16 cellular contexts compared by ENCODE assay signal in genomic region chr10:3533296-3533695, GRCh38.
DNase-seq lines count a peak whose midpoint lies in the region; ATAC-seq and TF ChIP-seq lines count a peak whose summit lies in the region.
"Had no signal": no experiment of that assay in that cellular context is flagged by ENCODE, and none has a peak within 500 bp of the region (broad histone marks: within the 10 kb centered on the region; RNA-seq: fewer than 3 reads in every experiment).

No MANE protein-coding gene starts in this region.

- TF ChIP-seq POLR2A in IMR-90 (IDR thresholded peaks at IDR 0.05; ENCODE audit: low read depth, low read length) = no peak

- peak overlapping the region; percentile 58; the same call in 1 of the 2 replicates for H3K14ac ChIP-seq in IMR-90 (replicated peaks; ENCODE audit: low read depth, low read length)

- peak overlapping the region; percentile 59; the same call in 1 of the 3 replicates for H2BK15ac ChIP-seq in IMR-90 (ENCODE audit: low read depth, low read length)

- no peak overlapping the region for H4K91ac ChIP-seq in IMR-90 (ENCODE audit: insufficient read depth, low read depth, low read length)

- WGBS in IMR-90 (ENCODE audit: extremely low coverage in 2 of 2, insufficient read length in 1 of 2), 2 experiments = no CpG with 5 or more reads among the region's 3 CpGs

- H3K36me3 Mint-ChIP-seq in dendritic cell treated with granulocyte-macrophage colony-stimulating factor and Interleukin-4, amounts not matched to agents 40 ng/mL and 50 ng/mL, for 4 days (ENCODE audit: low read depth) = no peaks in the 10 kb centered on the region
- H3K36me3 Mint-ChIP-seq in nephron progenitor cell (ENCODE audit: low read depth) = no peaks in the 10 kb centered on the region

- H3K4ac ChIP-seq in IMR-90 (ENCODE audit: low read depth, low read length) = no peak overlapping the region; the same call in 1 of the 2 replicates

- peak overlapping the region; percentile 6 for H3K27ac Mint-ChIP-seq in dendritic cell treated with granulocyte-macrophage colony-stimulating factor and Interleukin-4, amounts not matched to agents 40 ng/mL and 50 ng/mL, for 4 days
- H3K27ac Mint-ChIP-seq in nephron progenitor cell = no peak overlapping the region

- no peaks in the 10 kb centered on the region for H3K36me3 ChIP-seq in BLaER1 treated with 17β-estradiol and CSF1 and Interleukin-3, amounts not matched to agents 10 nM and 100 nM
- no peaks in the 10 kb centered on the region for H3K36me3 ChIP-seq in IMR-90 (ENCODE audit: control insufficient read depth, insufficient read depth, low read length)
- no peaks in the 10 kb centered on the region for H3K36me3 ChIP-seq in ascending aorta

- POLR2A ChIA-PET in IMR-90 (lab: Charles Lee; ENCODE audit: unreplicated experiment) = no interaction called here

- no peak overlapping the region for H3K56ac ChIP-seq in IMR-90 (ENCODE audit: extremely low read depth, insufficient read depth, low read length)

- no peak overlapping the region for H2AFZ ChIP-seq in IMR-90 (replicated peaks; ENCODE audit: low read length, poor library complexity)
- H2AFZ ChIP-seq: GM23248 had no signal

- peaks cover 17 to 67% (median 47%) of the 10 kb centered on the region in 10 experiments for H3K4me1 ChIP-seq in BLaER1 treated with 17β-estradiol and CSF1 and Interleukin-3, amounts not matched to agents 10 nM and 100 nM
- H3K4me1 ChIP-seq in IMR-90 (ENCODE audit: control insufficient read depth, insufficient read depth, low read length) (peaks cover 9% of the 10 kb centered on the region; the same call in 1 of the 2 replicates), ascending aorta (peaks cover 0 to 9% of the 10 kb centered on the region in 2 donors)

- peaks cover 6% of the 10 kb centered on the region for H3K4me1 Mint-ChIP-seq in dendritic cell treated with granulocyte-macrophage colony-stimulating factor and Interleukin-4, amounts not matched to agents 40 ng/mL and 50 ng/mL, for 4 days (ENCODE audit: low read depth)
- peaks cover 30% of the 10 kb centered on the region for H3K4me1 Mint-ChIP-seq in nephron progenitor cell

- TF ChIP-seq RAD21 in IMR-90 (IDR thresholded peaks at IDR 0.05; ENCODE audit: low read length) = no peak

- in situ Hi-C loops in IMR-90 (cut with MboI; ENCODE audit: low sequenced_read_pairs) = no loop called here

- H3K9ac ChIP-seq in BLaER1 treated with 17β-estradiol and CSF1 and Interleukin-3, amounts not matched to agents 10 nM and 100 nM = peak overlapping the region in 4 of 11 experiments; percentile 7 to 56 (median 44); a peak in 4 of 22 replicates
- H3K9ac ChIP-seq in IMR-90 (ENCODE audit: low read depth, low read length) = no peak overlapping the region
- H3K9ac ChIP-seq: GM23248 had no signal

- intact Hi-C loops in IMR-90 (cut with micrococcal nuclease) = no loop called here
- intact Hi-C loops in dendritic cell treated with granulocyte-macrophage colony-stimulating factor and Interleukin-4, amounts not matched to agents 40 ng/mL and 50 ng/mL, for 4 days (cut with micrococcal nuclease) = no loop called here
- intact Hi-C loops in left colon (cut with DNase I, micrococcal nuclease) = no loop called here
- intact Hi-C loops in ascending aorta (cut with DNase I) = no loop called here

- no peak overlapping the region for H4K5ac ChIP-seq in IMR-90 (ENCODE audit: low read depth, low read length)

- no peaks in the 10 kb centered on the region for H3K9me3 ChIP-seq in BLaER1 treated with 17β-estradiol and CSF1 and Interleukin-3, amounts not matched to agents 10 nM and 100 nM (replicated peaks in 1 of 11)
- H3K9me3 ChIP-seq in IMR-90 (ENCODE audit: control insufficient read depth, insufficient read depth, low read length) = no peaks in the 10 kb centered on the region
- no peaks in the 10 kb centered on the region for H3K9me3 ChIP-seq in ascending aorta

- no peak overlapping the region for H3K4me3 Mint-ChIP-seq in dendritic cell treated with granulocyte-macrophage colony-stimulating factor and Interleukin-4, amounts not matched to agents 40 ng/mL and 50 ng/mL, for 4 days
- H3K4me3 Mint-ChIP-seq in nephron progenitor cell = no peak overlapping the region

- 0 out of 2 replicates have a peak overlapping the region, but pooled peaks have one; percentile 29 for H3K23ac ChIP-seq in IMR-90 (ENCODE audit: low read depth, low read length)

- 0 out of 2 replicates have a peak overlapping the region, but pooled peaks have one; percentile 45 for H2BK120ac ChIP-seq in IMR-90 (ENCODE audit: low read depth, low read length)

- peak overlapping the region in 8 of 11 experiments; percentile 25 to 59 (median 36); a peak in 13 of 22 replicates for H3K27ac ChIP-seq in BLaER1 treated with 17β-estradiol and CSF1 and Interleukin-3, amounts not matched to agents 10 nM and 100 nM
- no peak overlapping the region for H3K27ac ChIP-seq in IMR-90 (ENCODE audit: insufficient read depth, low read length)
- no peak overlapping the region for H3K27ac ChIP-seq in ascending aorta
- H3K27ac ChIP-seq: GM23248 had no signal

- peaks cover 9% of the 10 kb centered on the region for H3K27me3 Mint-ChIP-seq in dendritic cell treated with granulocyte-macrophage colony-stimulating factor and Interleukin-4, amounts not matched to agents 40 ng/mL and 50 ng/mL, for 4 days
- H3K27me3 Mint-ChIP-seq in nephron progenitor cell (ENCODE audit: low read depth, poor library complexity) = peaks cover 3% of the 10 kb centered on the region

- H3K9me3 Mint-ChIP-seq in dendritic cell treated with granulocyte-macrophage colony-stimulating factor and Interleukin-4, amounts not matched to agents 40 ng/mL and 50 ng/mL, for 4 days = no peaks in the 10 kb centered on the region
- H3K9me3 Mint-ChIP-seq in nephron progenitor cell = no peaks in the 10 kb centered on the region

- no peak overlapping the region for H2BK5ac ChIP-seq in IMR-90 (ENCODE audit: low read depth, low read length, poor library complexity, severe bottlenecking)

- no peaks in the 10 kb centered on the region for H4K20me1 ChIP-seq in BLaER1 treated with 17β-estradiol and CSF1 and Interleukin-3, amounts not matched to agents 10 nM and 100 nM
- no peaks in the 10 kb centered on the region for H4K20me1 ChIP-seq in IMR-90 (ENCODE audit: insufficient read depth, low read length)

- H3K18ac ChIP-seq in IMR-90 (ENCODE audit: low read depth, low read length) = no peak overlapping the region

- CTCF ChIA-PET in IMR-90 (lab: Yijun Ruan, JAX) = no interaction called here

- peak overlapping the region; percentile 78; the same call in 1 of the 2 replicates for H2AK5ac ChIP-seq in IMR-90 (ENCODE audit: low read depth, low read length)

- H3K4me2 ChIP-seq in BLaER1 treated with 17β-estradiol and CSF1 and Interleukin-3, amounts not matched to agents 10 nM and 100 nM = peak overlapping the region; percentile 62 to 86 (median 79)
- H3K4me2 ChIP-seq in IMR-90 (ENCODE audit: low read depth, low read length) = no peak overlapping the region

- ATAC-seq in IMR-90 (ENCODE audit: low read depth) (no peak), left colon (peak; percentile 44), HG03039 (IDR thresholded peaks at IDR 0.05; ENCODE audit: unreplicated experiment) (no peak), GM21737 (IDR thresholded peaks at IDR 0.05; ENCODE audit: unreplicated experiment) (no peak)
- ATAC-seq: HepG2 had no signal

- no peaks in the 10 kb centered on the region for H3K27me3 ChIP-seq in BLaER1 treated with 17β-estradiol and CSF1 and Interleukin-3, amounts not matched to agents 10 nM and 100 nM
- no peaks in the 10 kb centered on the region for H3K27me3 ChIP-seq in IMR-90 (ENCODE audit: control insufficient read depth, insufficient read depth, low read length)
- no peaks in the 10 kb centered on the region for H3K27me3 ChIP-seq in ascending aorta

- TF ChIP-seq CTCF in IMR-90 (conservative IDR thresholded peaks at IDR 0.05; ENCODE audit: low read depth, low read length) = no peak
- no peak for TF ChIP-seq CTCF in nephron progenitor cell (IDR thresholded peaks at IDR 0.05)
- TF ChIP-seq CTCF in ascending aorta (IDR thresholded peaks at IDR 0.05) = no peak

- no TSS peak for BruUV-seq in IMR-90 (replicated peaks; lab: Mats Ljungman, UMichigan)

- H2BK20ac ChIP-seq in IMR-90 (ENCODE audit: low read depth, low read length) = no peak overlapping the region

- no peak overlapping the region for H3K4me3 ChIP-seq in BLaER1 treated with 17β-estradiol and CSF1 and Interleukin-3, amounts not matched to agents 10 nM and 100 nM
- H3K4me3 ChIP-seq in IMR-90 (ENCODE audit: insufficient read depth, low read depth, low read length) (no peak overlapping the region), ascending aorta (no peak overlapping the region)
- H3K4me3 ChIP-seq: GM23248 had no signal

- DNase-seq in IMR-90 (no peak), left colon (no peak), nephron progenitor cell (no peak), ascending aorta (ENCODE audit: low spot score in 2 of 2) (no peak)
- DNase-seq: COR-L47, GM23248, HCEC 1CT, MM.1S, NCI-H1417, NCI-H187 treated with DMSO at 0.1 percent for 48 hours, NCI-H526 treated with DMSO at 0.1 percent for 48 hours had no signal

- dilution Hi-C loops in IMR-90 (cut with HindIII; ENCODE audit: low sequenced_read_pairs, unreplicated experiment) = no loop called here

- no peak overlapping the region for H2AK9ac ChIP-seq in IMR-90 (replicated peaks; ENCODE audit: low read depth, low read length, poor library complexity)

- H4K8ac ChIP-seq in IMR-90 (ENCODE audit: low read depth in 2 of 2, low read length in 2 of 2) = no peak overlapping the region

- peaks cover 3% of the 10 kb centered on the region for H3K9me1 ChIP-seq in IMR-90 (ENCODE audit: insufficient read depth, low read length)

- H3K79me1 ChIP-seq in IMR-90 (ENCODE audit: low read depth in 1 of 2, low read length in 2 of 2) = no peaks in the 10 kb centered on the region

TF ChIP-seq in IMR-90, 13 proteins besides CTCF, POLR2A, EP300 and RAD21 (continues in another document):
- TF ChIP-seq MXI1 (IDR thresholded peaks at IDR 0.05; ENCODE audit: borderline replicate concordance, low read depth, low read length) (no peak), NFE2L2 (IDR thresholded peaks at IDR 0.05; ENCODE audit: low read depth, low read length) (no peak), BHLHE40 (IDR thresholded peaks at IDR 0.05; ENCODE audit: low read depth, low read length) (no peak), CEBPB (IDR thresholded peaks at IDR 0.05; ENCODE audit: low read depth, low read length) (no peak), USF2 (IDR thresholded peaks at IDR 0.05; ENCODE audit: low read depth, low read length) (no peak), MAFK (IDR thresholded peaks at IDR 0.05; ENCODE audit: low read depth, low read length) (no peak), RFX5 (IDR thresholded peaks at IDR 0.05; ENCODE audit: low read depth, low read length) (no peak), RCOR1 (IDR thresholded peaks at IDR 0.05; ENCODE audit: insufficient replicate concordance, low read length) (no peak), CHD1 (IDR thresholded peaks at IDR 0.05; ENCODE audit: low read depth, low read length) (no peak)

Comparison
In these comparisons a context has a peak if more than half of its experiments do, and no peak if none do; other contexts are left out.
1. H3K27ac ChIP-seq: peak in BLaER1 treated with 17β-estradiol and CSF1 and Interleukin-3, amounts not matched to agents 10 nM and 100 nM (8 of 11); none in IMR-90 (single experiment) and ascending aorta (0 of 2).